ENCODE assay signal across 8 cellular contexts in the genomic region with DNA sequence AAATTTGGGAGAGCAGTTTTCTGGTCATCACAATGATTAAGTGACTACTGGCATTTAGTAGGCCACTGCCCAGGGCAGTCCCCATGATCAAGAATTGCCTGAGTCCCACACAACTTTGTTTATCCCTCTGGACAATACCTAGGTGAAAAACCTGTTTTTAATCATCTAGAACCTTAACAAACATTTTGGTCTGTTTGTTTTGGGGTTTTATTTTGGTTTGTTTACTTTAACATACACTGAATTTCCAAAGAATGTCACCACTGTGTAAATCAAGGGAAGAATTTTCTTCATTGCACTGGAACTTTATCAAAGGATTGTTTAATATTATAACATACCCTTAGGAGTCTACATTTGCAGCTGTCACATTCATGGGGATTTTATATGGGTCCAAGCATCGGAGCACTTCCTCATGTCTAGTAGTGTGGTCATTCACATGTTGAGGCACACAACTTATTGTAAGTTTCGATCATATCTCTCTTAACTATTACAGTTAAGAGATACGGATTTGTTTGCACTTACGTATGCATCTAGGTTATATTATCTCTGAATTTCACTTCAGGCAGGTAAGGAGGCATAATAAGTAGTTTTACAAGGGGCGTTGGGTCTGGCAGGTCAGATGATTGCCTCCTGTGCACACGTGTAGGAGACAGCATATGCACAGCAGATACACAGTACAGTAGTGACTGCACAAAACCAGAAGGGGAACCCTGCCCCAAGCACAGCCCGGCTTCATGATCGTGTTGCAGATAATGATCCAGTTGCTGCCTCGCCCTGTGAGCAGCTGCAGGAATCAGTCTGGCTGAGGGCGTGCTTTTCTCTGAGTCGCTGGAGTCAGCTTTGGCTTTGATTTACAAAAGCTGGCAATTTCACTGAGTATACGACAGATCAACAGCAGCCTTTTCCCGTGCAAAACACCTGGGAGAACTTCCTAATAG.
DNase-seq lines count a peak whose midpoint lies in the region; ATAC-seq and TF ChIP-seq lines count a peak whose summit lies in the region.

No MANE protein-coding gene starts in this region.

- H4K20me1 ChIP-seq in mammary epithelial cell (ENCODE audit: insufficient read depth, low read length) = no peaks in the 10 kb centered on the region

- H3K4me1 ChIP-seq in mammary epithelial cell (ENCODE audit: insufficient read depth, low read length) = no peaks in the 10 kb centered on the region

- H3K4me2 ChIP-seq in mammary epithelial cell (ENCODE audit: insufficient read depth, low read depth, low read length) = no peak overlapping the region

- no peak overlapping the region for H2AFZ ChIP-seq in mammary epithelial cell (ENCODE audit: low read depth, low read length)

- no peaks in the 10 kb centered on the region for H3K27me3 ChIP-seq in mammary epithelial cell (ENCODE audit: insufficient read depth, low read length)

- no peak overlapping the region for H3K27ac ChIP-seq in mammary epithelial cell (ENCODE audit: insufficient read depth, low read depth, low read length)

- in situ Hi-C loops in mammary epithelial cell (cut with MboI; ENCODE audit: low sequenced_read_pairs in 2 of 2) = no loop called here

- no peak for TF ChIP-seq CTCF in mammary epithelial cell (conservative IDR thresholded peaks at IDR 0.05 in 1 of 2, IDR thresholded peaks at IDR 0.05 in 1 of 2; ENCODE audit: extremely low read depth in 1 of 2, insufficient read depth in 1 of 2, low read depth in 1 of 2, low read length in 2 of 2)

- DNase-seq in COLO668 (lab: John Stamatoyannopoulos, UW; ENCODE audit: unreplicated experiment) (peak; percentile 54), NCI-H2081 treated with DMSO at 0.1 percent for 48 hours (lab: John Stamatoyannopoulos, UW) (peak; percentile 71), immature natural killer cell (peak; percentile 43 to 62 (median 59)), T1000 (lab: John Stamatoyannopoulos, UW) (no peak), mammary epithelial cell (no peak), glomerular visceral epithelial cell (ENCODE audit: extremely low spot score) (no peak)
- peak; percentile 84 for DNase-seq in activated CD4-positive, alpha-beta T cell treated with anti-CD3 and anti-CD28 coated beads, Interleukin-2, amount 10 ng/mL, durations not matched to agents 24 days and 14 days

- no peaks in the 10 kb centered on the region for H3K79me2 ChIP-seq in mammary epithelial cell (ENCODE audit: insufficient read depth, low read length)

- H3K36me3 Mint-ChIP-seq in activated CD4-positive, alpha-beta T cell treated with anti-CD3 and anti-CD28 coated beads, Interleukin-2, amount 10 ng/mL, durations not matched to agents 24 days and 14 days (ENCODE audit: low read depth) = peaks cover 1% of the 10 kb centered on the region
- peaks cover 0 to 3% (median 3%) of the 10 kb centered on the region in 3 donors for H3K36me3 Mint-ChIP-seq in immature natural killer cell

- BruUV-seq in mammary epithelial cell (replicated peaks; lab: Mats Ljungman, UMichigan) = no TSS peak

- H3K4me1 Mint-ChIP-seq in activated CD4-positive, alpha-beta T cell treated with anti-CD3 and anti-CD28 coated beads, Interleukin-2, amount 10 ng/mL, durations not matched to agents 24 days and 14 days = peaks cover 24% of the 10 kb centered on the region
- peaks cover 20 to 29% of the 10 kb centered on the region in 2 donors for H3K4me1 Mint-ChIP-seq in immature natural killer cell

- H3K4me3 ChIP-seq in mammary epithelial cell (replicated peaks in 1 of 3; ENCODE audit: insufficient read depth in 1 of 3, low read depth in 2 of 3, low read length in 3 of 3) = no peak overlapping the region

- CTCF ChIA-PET in mammary epithelial cell (lab: Charles Lee; ENCODE audit: low non-redundant PET) = no interaction called here

- no peak overlapping the region for H3K27ac Mint-ChIP-seq in activated CD4-positive, alpha-beta T cell treated with anti-CD3 and anti-CD28 coated beads, Interleukin-2, amount 10 ng/mL, durations not matched to agents 24 days and 14 days
- H3K27ac Mint-ChIP-seq in immature natural killer cell = peak overlapping the region in 1 of 6 donors; percentile 4

- no peak for ATAC-seq in HG03108 (IDR thresholded peaks at IDR 0.05; ENCODE audit: unreplicated experiment)

- no peak overlapping the region for H3K9ac ChIP-seq in mammary epithelial cell (ENCODE audit: insufficient read depth, low read length)

- peaks cover 3% of the 10 kb centered on the region for H3K27me3 Mint-ChIP-seq in activated CD4-positive, alpha-beta T cell treated with anti-CD3 and anti-CD28 coated beads, Interleukin-2, amount 10 ng/mL, durations not matched to agents 24 days and 14 days
- H3K27me3 Mint-ChIP-seq in immature natural killer cell (ENCODE audit: low read depth in 3 of 3) = peaks cover 3 to 7% (median 4%) of the 10 kb centered on the region in 3 donors

- intact Hi-C loops in activated CD4-positive, alpha-beta T cell treated with anti-CD3 and anti-CD28 coated beads, Interleukin-2, amount 10 ng/mL, durations not matched to agents 24 days and 14 days (cut with micrococcal nuclease) = no loop called here
- intact Hi-C loops in mammary epithelial cell (cut with micrococcal nuclease) = no loop called here

- 87% methylated on average over 13 of the region's 13 CpGs for WGBS in mammary epithelial cell (ENCODE audit: low coverage, missing lambda C conversion rate)

- dilution Hi-C loops in mammary epithelial cell (cut with HindIII; ENCODE audit: low sequenced_read_pairs) = no loop called here

- no peaks in the 10 kb centered on the region for H3K9me3 ChIP-seq in mammary epithelial cell (replicated peaks; ENCODE audit: insufficient read depth, low read length)

- H3K4me3 Mint-ChIP-seq in activated CD4-positive, alpha-beta T cell treated with anti-CD3 and anti-CD28 coated beads, Interleukin-2, amount 10 ng/mL, durations not matched to agents 24 days and 14 days = no peak overlapping the region
- H3K4me3 Mint-ChIP-seq in immature natural killer cell = peak overlapping the region; percentile 16 to 49 (median 25)

- H3K36me3 ChIP-seq in mammary epithelial cell (ENCODE audit: insufficient read depth, low read length) = no peaks in the 10 kb centered on the region

- H3K9me3 Mint-ChIP-seq in activated CD4-positive, alpha-beta T cell treated with anti-CD3 and anti-CD28 coated beads, Interleukin-2, amount 10 ng/mL, durations not matched to agents 24 days and 14 days = peaks cover 24% of the 10 kb centered on the region
- peaks cover 0 to 1% (median 0%) of the 10 kb centered on the region in 6 donors for H3K9me3 Mint-ChIP-seq in immature natural killer cell

Comparison
In these comparisons a context has a peak if more than half of its experiments do, and no peak if none do; other contexts are left out.
1. DNase-seq: peak in COLO668 (single experiment), NCI-H2081 treated with DMSO at 0.1 percent for 48 hours (single experiment), activated CD4-positive, alpha-beta T cell treated with anti-CD3 and anti-CD28 coated beads, Interleukin-2, amount 10 ng/mL, durations not matched to agents 24 days and 14 days (single experiment) and immature natural killer cell (3 of 3); none in T1000 (single experiment), mammary epithelial cell (single experiment) and glomerular visceral epithelial cell (single experiment).